2 cellular contexts compared by ENCODE assay signal in genomic region chr2:47161475-47161874, GRCh38.
TF ChIP-seq lines count a peak whose summit lies in the region.

No MANE protein-coding gene starts in this region.

TF ChIP-seq in SK-N-SH, 30 proteins besides CTCF, POLR2A, EP300 and RAD21 (continued from another document):
- TF ChIP-seq RCOR1 (IDR thresholded peaks at IDR 0.05; ENCODE audit: low read length) (no peak), USF1 (IDR thresholded peaks at IDR 0.05; ENCODE audit: borderline replicate concordance, low read depth) (no peak), FOXM1 (IDR thresholded peaks at IDR 0.05; ENCODE audit: low read depth) (no peak), FOSL2 (IDR thresholded peaks at IDR 0.05; ENCODE audit: borderline replicate concordance, low read depth) (no peak), ELF1 (IDR thresholded peaks at IDR 0.05) (no peak), MEF2A (IDR thresholded peaks at IDR 0.05; ENCODE audit: borderline replicate concordance, low read depth) (no peak), SIN3A (IDR thresholded peaks at IDR 0.05; ENCODE audit: borderline replicate concordance, low read depth, low read length) (no peak), MXI1 (IDR thresholded peaks at IDR 0.05; ENCODE audit: low read depth, low read length) (no peak), TCF12 (IDR thresholded peaks at IDR 0.05) (no peak), ZBTB33 (IDR thresholded peaks at IDR 0.05; ENCODE audit: borderline replicate concordance, low read depth) (no peak), SMC3 (IDR thresholded peaks at IDR 0.05; ENCODE audit: low read depth, low read length) (no peak), FOXJ3 (CRISPR knock-in tag; IDR thresholded peaks at IDR 0.05) (no peak), MAX (IDR thresholded peaks at IDR 0.05; ENCODE audit: low read depth) (no peak), REST (IDR thresholded peaks at IDR 0.05; ENCODE audit: low read depth, low read length) (no peak), YY1 (IDR thresholded peaks at IDR 0.05; ENCODE audit: low read depth) (no peak), GABPA (IDR thresholded peaks at IDR 0.05; ENCODE audit: low read depth) (no peak), PBX3 (IDR thresholded peaks at IDR 0.05) (no peak), RFX5 (IDR thresholded peaks at IDR 0.05; ENCODE audit: low read length) (no peak)
TF ChIP-seq in SK-N-SH: peak in this region for 0.

TF ChIP-seq in SK-N-SH treated with all-trans-retinoic acid at 6 μM for 48 hours, 23 proteins besides CTCF, POLR2A, EP300 and RAD21 (continued from another document):
- TF ChIP-seq CREB5 (CRISPR knock-in tag; IDR thresholded peaks at IDR 0.05; ENCODE audit: low read depth) = no peak
- TF ChIP-seq CSRNP3 (CRISPR knock-in tag; IDR thresholded peaks at IDR 0.05) = no peak
- no peak for TF ChIP-seq ESRRG (CRISPR knock-in tag; IDR thresholded peaks at IDR 0.05)
- no peak for TF ChIP-seq ZFP3 (CRISPR knock-in tag; IDR thresholded peaks at IDR 0.05)
- TF ChIP-seq OSR1 (CRISPR knock-in tag; IDR thresholded peaks at IDR 0.05) = no peak
- no peak for TF ChIP-seq PATZ1 (CRISPR knock-in tag; IDR thresholded peaks at IDR 0.05; ENCODE audit: borderline replicate concordance)
- TF ChIP-seq CSDC2 (CRISPR knock-in tag; IDR thresholded peaks at IDR 0.05) = no peak
